Comparison of ENCODE assay signal across 11 cellular contexts in the genomic region with DNA sequence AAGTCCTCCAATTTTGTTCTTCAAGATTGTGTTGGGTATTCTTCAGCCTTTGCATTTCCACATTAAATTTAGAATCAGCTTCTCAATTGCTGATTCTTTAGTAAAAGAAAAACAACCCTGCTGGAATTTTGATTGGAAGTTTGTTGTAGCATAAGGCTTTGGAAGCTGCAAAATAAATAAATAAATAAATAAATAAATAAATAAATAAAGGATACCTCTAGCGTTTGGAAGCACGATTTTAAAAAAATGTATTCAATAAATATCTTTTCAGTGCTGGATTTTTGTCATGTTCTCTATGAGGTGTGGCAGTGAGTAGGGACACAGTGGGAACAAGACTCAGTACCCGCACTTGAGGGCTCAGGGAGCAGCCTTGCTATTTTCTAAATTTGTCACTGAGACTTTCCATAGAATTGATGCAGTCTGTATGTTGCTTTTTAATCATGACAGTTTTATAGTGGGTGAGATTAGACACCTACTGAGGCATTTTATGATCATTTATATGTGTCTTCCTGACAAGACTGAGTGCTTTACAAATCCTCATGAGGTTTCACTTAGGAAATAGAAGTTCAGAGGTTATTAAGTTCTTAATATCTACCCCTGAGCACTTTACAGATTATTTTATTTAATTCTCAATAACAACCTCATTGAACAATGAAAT. TPM values are rescaled to one million over a fixed set of nuclear protein-coding genes. Genes with fewer than 3 reads are reported as not detected.
"Had no signal": no experiment of that assay in that cellular context is flagged by ENCODE, and none has a peak within 500 bp of the region (broad histone marks: within the 10 kb centered on the region; RNA-seq: fewer than 3 reads in every experiment).

No MANE protein-coding gene starts in this region.

- DNase-seq: GM23248, GOT3, H7, H9, HCEC 1CT, HFFc6 had no signal

- H3K4me2 ChIP-seq: GM23338 had no signal

- H3K9me3 ChIP-seq: HAP-1 had no signal

- H3K27ac ChIP-seq: GM23248 had no signal

- ATAC-seq: GM23338, HCT116 had no signal

- H3K36me3 ChIP-seq: HAP-1 had no signal

- FAIRE-seq: H1, H54 had no signal

- H3K4me3 ChIP-seq: GM23248, GM23338, HAP-1 had no signal

- H3K4me1 ChIP-seq: HAP-1 had no signal

RNA-seq across cellular contexts. Expression of a gene that starts 51.4 kb away (rescaled TPM):
- total RNA-seq: GM23248, GM23338, H1, H7, HFFc6 had no signal
- polyA plus RNA-seq: GM23248 had no signal
